In genomic region chr11:107218123-107219084, GRCh38 we compare ENCODE assay signal across 1 cellular context.
A peak's percentile ranks its signal among the peaks of the same experiment; 100 is the strongest.
TF ChIP-seq lines count a peak whose summit lies in the region.

No MANE protein-coding gene starts in this region.

TF ChIP-seq in HEK293, 187 proteins besides CTCF, POLR2A, EP300 and RAD21 (continued from another document and continues in another):
- TF ChIP-seq, protein P1, sequence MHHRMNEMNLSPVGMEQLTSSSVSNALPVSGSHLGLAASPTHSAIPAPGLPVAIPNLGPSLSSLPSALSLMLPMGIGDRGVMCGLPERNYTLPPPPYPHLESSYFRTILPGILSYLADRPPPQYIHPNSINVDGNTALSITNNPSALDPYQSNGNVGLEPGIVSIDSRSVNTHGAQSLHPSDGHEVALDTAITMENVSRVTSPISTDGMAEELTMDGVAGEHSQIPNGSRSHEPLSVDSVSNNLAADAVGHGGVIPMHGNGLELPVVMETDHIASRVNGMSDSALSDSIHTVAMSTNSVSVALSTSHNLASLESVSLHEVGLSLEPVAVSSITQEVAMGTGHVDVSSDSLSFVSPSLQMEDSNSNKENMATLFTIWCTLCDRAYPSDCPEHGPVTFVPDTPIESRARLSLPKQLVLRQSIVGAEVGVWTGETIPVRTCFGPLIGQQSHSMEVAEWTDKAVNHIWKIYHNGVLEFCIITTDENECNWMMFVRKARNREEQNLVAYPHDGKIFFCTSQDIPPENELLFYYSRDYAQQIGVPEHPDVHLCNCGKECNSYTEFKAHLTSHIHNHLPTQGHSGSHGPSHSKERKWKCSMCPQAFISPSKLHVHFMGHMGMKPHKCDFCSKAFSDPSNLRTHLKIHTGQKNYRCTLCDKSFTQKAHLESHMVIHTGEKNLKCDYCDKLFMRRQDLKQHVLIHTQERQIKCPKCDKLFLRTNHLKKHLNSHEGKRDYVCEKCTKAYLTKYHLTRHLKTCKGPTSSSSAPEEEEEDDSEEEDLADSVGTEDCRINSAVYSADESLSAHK (tag by site-specific recombination; IDR thresholded peaks at IDR 0.05): no peak
- TF ChIP-seq ZIC2 (tag by site-specific recombination; IDR thresholded peaks at IDR 0.05): peak; percentile 69
- TF ChIP-seq ZNF354C (tag by site-specific recombination; IDR thresholded peaks at IDR 0.05; ENCODE audit: borderline replicate concordance, low read depth): no peak
- no peak for TF ChIP-seq ZBTB21 (tag by site-specific recombination; IDR thresholded peaks at IDR 0.05)
- TF ChIP-seq WT1 (tag by site-specific recombination; IDR thresholded peaks at IDR 0.05): no peak
- no peak for TF ChIP-seq KLF9 (tag by site-specific recombination; IDR thresholded peaks at IDR 0.05; ENCODE audit: low read depth)
- peak; percentile 70; the same call in 1 of the 2 replicates for TF ChIP-seq TRIM28 (IDR thresholded peaks at IDR 0.05; ENCODE audit: borderline replicate concordance, low read length)
- no peak for TF ChIP-seq SP2 (tag by site-specific recombination; IDR thresholded peaks at IDR 0.05)
- TF ChIP-seq ZNF302 (tag by site-specific recombination; IDR thresholded peaks at IDR 0.05; ENCODE audit: low read depth): no peak
- no peak for TF ChIP-seq AEBP2 (tag by site-specific recombination; IDR thresholded peaks at IDR 0.05; ENCODE audit: borderline replicate concordance)
- no peak for TF ChIP-seq ZNF426 (tag by site-specific recombination; IDR thresholded peaks at IDR 0.05)
- no peak for TF ChIP-seq ZNF274 (IDR thresholded peaks at IDR 0.05; ENCODE audit: low read length)
- no peak for TF ChIP-seq ZNF274 (tag by site-specific recombination; IDR thresholded peaks at IDR 0.05; ENCODE audit: borderline replicate concordance)
- peak; percentile 68; the same call in 1 of the 2 replicates for TF ChIP-seq SCRT1 (tag by site-specific recombination; IDR thresholded peaks at IDR 0.05; ENCODE audit: borderline replicate concordance)
- TF ChIP-seq ZNF596 (tag by site-specific recombination; IDR thresholded peaks at IDR 0.05): no peak
- TF ChIP-seq ZNF48 (tag by site-specific recombination; IDR thresholded peaks at IDR 0.05): no peak
- TF ChIP-seq ZNF366 (tag by site-specific recombination; conservative IDR thresholded peaks at IDR 0.05): no peak
- peak; percentile 90 for TF ChIP-seq SCRT2 (tag by site-specific recombination; IDR thresholded peaks at IDR 0.05)
- no peak for TF ChIP-seq ZNF10 (tag by site-specific recombination; IDR thresholded peaks at IDR 0.05)
- TF ChIP-seq ZNF561 (tag by site-specific recombination; IDR thresholded peaks at IDR 0.05; ENCODE audit: borderline replicate concordance): no peak
- TF ChIP-seq SETDB1 (IDR thresholded peaks at IDR 0.05; ENCODE audit: insufficient read length, low read length): no peak
- no peak for TF ChIP-seq ZNF585B (tag by site-specific recombination; IDR thresholded peaks at IDR 0.05)
- TF ChIP-seq ZNF571 (tag by site-specific recombination; IDR thresholded peaks at IDR 0.05): no peak
- no peak for TF ChIP-seq ZNF544 (tag by site-specific recombination; IDR thresholded peaks at IDR 0.05)
- no peak for TF ChIP-seq ZBTB10 (tag by site-specific recombination; IDR thresholded peaks at IDR 0.05)
- TF ChIP-seq ZNF214 (tag by site-specific recombination; IDR thresholded peaks at IDR 0.05; ENCODE audit: borderline replicate concordance): no peak
- no peak for TF ChIP-seq REST (tag by site-specific recombination; IDR thresholded peaks at IDR 0.05)
- no peak for TF ChIP-seq ZNF138 (tag by site-specific recombination; IDR thresholded peaks at IDR 0.05; ENCODE audit: borderline replicate concordance)
- TF ChIP-seq PRDM10 (tag by site-specific recombination; IDR thresholded peaks at IDR 0.05): peak; percentile 63
- TF ChIP-seq, protein P2, sequence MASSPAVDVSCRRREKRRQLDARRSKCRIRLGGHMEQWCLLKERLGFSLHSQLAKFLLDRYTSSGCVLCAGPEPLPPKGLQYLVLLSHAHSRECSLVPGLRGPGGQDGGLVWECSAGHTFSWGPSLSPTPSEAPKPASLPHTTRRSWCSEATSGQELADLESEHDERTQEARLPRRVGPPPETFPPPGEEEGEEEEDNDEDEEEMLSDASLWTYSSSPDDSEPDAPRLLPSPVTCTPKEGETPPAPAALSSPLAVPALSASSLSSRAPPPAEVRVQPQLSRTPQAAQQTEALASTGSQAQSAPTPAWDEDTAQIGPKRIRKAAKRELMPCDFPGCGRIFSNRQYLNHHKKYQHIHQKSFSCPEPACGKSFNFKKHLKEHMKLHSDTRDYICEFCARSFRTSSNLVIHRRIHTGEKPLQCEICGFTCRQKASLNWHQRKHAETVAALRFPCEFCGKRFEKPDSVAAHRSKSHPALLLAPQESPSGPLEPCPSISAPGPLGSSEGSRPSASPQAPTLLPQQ (tag by site-specific recombination; IDR thresholded peaks at IDR 0.05): no peak
- TF ChIP-seq ZNF521 (tag by site-specific recombination; IDR thresholded peaks at IDR 0.05): no peak
- TF ChIP-seq ZNF549 (tag by site-specific recombination; IDR thresholded peaks at IDR 0.05): no peak
- no peak for TF ChIP-seq ZNF658 (tag by site-specific recombination; IDR thresholded peaks at IDR 0.05)
- no peak for TF ChIP-seq ZNF121 (tag by site-specific recombination; IDR thresholded peaks at IDR 0.05)
- TF ChIP-seq ZEB2 (tag by site-specific recombination; IDR thresholded peaks at IDR 0.05): no peak
- TF ChIP-seq ZNF248 (tag by site-specific recombination; IDR thresholded peaks at IDR 0.05): no peak
- TF ChIP-seq ZNF324 (tag by site-specific recombination; IDR thresholded peaks at IDR 0.05): no peak
- TF ChIP-seq ZBTB6 (tag by site-specific recombination; IDR thresholded peaks at IDR 0.05): no peak
- TF ChIP-seq, protein P3, sequence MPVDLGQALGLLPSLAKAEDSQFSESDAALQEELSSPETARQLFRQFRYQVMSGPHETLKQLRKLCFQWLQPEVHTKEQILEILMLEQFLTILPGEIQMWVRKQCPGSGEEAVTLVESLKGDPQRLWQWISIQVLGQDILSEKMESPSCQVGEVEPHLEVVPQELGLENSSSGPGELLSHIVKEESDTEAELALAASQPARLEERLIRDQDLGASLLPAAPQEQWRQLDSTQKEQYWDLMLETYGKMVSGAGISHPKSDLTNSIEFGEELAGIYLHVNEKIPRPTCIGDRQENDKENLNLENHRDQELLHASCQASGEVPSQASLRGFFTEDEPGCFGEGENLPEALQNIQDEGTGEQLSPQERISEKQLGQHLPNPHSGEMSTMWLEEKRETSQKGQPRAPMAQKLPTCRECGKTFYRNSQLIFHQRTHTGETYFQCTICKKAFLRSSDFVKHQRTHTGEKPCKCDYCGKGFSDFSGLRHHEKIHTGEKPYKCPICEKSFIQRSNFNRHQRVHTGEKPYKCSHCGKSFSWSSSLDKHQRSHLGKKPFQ (tag by site-specific recombination; IDR thresholded peaks at IDR 0.05): no peak
- TF ChIP-seq, protein P4, sequence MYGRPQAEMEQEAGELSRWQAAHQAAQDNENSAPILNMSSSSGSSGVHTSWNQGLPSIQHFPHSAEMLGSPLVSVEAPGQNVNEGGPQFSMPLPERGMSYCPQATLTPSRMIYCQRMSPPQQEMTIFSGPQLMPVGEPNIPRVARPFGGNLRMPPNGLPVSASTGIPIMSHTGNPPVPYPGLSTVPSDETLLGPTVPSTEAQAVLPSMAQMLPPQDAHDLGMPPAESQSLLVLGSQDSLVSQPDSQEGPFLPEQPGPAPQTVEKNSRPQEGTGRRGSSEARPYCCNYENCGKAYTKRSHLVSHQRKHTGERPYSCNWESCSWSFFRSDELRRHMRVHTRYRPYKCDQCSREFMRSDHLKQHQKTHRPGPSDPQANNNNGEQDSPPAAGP (tag by site-specific recombination; IDR thresholded peaks at IDR 0.05): no peak
- TF ChIP-seq ZNF114 (tag by site-specific recombination; IDR thresholded peaks at IDR 0.05): no peak
- no peak for TF ChIP-seq ZNF837 (tag by site-specific recombination; IDR thresholded peaks at IDR 0.05)
- no peak for TF ChIP-seq ZNF211 (tag by site-specific recombination; IDR thresholded peaks at IDR 0.05; ENCODE audit: low read depth)
- no peak for TF ChIP-seq ZNF776 (tag by site-specific recombination; IDR thresholded peaks at IDR 0.05; ENCODE audit: borderline replicate concordance)
